ENCODE assay signal across 13 cellular contexts in the genomic region with DNA sequence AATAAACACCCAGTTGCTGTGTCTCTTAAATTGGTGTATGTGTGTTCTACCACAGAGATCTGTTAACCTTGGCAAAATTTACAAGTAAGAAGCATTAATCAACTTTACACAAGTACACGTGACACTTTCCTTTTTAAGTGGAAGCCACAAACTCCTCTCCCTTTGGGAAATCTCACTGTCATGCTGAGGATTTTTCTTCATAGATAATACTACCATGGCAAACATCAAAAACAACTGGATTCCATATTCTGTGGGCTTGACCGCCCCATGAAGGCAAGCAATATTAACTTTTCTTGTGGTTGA.
DNase-seq lines count a peak whose midpoint lies in the region; ATAC-seq, FAIRE-seq and TF ChIP-seq lines count a peak whose summit lies in the region.
"Had no signal": no experiment of that assay in that cellular context is flagged by ENCODE, and none has a peak within 500 bp of the region (broad histone marks: within the 10 kb centered on the region; RNA-seq: fewer than 3 reads in every experiment).

No MANE protein-coding gene starts in this region.

- CTCF ChIA-PET in SK-N-SH (lab: Yijun Ruan, JAX), result no interaction called here

- H3F3A ChIP-seq in SK-N-SH (replicated peaks; ENCODE audit: insufficient read depth), result peaks cover 27% of the 10 kb centered on the region

- H3K4me1 ChIP-seq in SK-N-SH (ENCODE audit: control insufficient read depth in 1 of 2, insufficient read depth in 2 of 2, low read depth in 1 of 2, low read length in 1 of 2) (peaks cover 11 to 35% of the 10 kb centered on the region in 2 experiments), breast epithelium (no peaks in the 10 kb centered on the region)

- DNase-seq in SK-N-SH (no peak), fibroblast of villous mesenchyme (ENCODE audit: low read depth) (peak; percentile 62), sciatic nerve (ENCODE audit: low spot score) (no peak), DMS 273 (lab: John Stamatoyannopoulos, UW; ENCODE audit: unreplicated experiment) (no peak), breast epithelium (ENCODE audit: low spot score in 2 of 2) (no peak)
- DNase-seq: activated naive CD4-positive, alpha-beta T cell treated with Interleukin-2 at 50 U/mL for 16 hours; AML-193; hippocampal formation had no signal

- 84% methylated on average over 2 of the region's 2 CpGs for WGBS in SK-N-SH (ENCODE audit: low lambda C conversion rate)

- peak overlapping the region; percentile 57 for H3K4me2 ChIP-seq in SK-N-SH

- H3K4me3 ChIP-seq in SK-N-SH (ENCODE audit: low read depth in 2 of 2, low read length in 1 of 2) (peak overlapping the region in 1 of 2 experiments; percentile 22; a peak in 1 of 4 replicates), fibroblast of villous mesenchyme (ENCODE audit: low read depth, low read length) (no peak overlapping the region), breast epithelium (no peak overlapping the region)

- no peak for TF ChIP-seq RAD21 in SK-N-SH (IDR thresholded peaks at IDR 0.05; ENCODE audit: low read length)

- H3K9me2 ChIP-seq in SK-N-SH, result no peaks in the 10 kb centered on the region

- intact Hi-C loops in sciatic nerve (cut with DNase I), result no loop called here
- intact Hi-C loops in breast epithelium (cut with DNase I; ENCODE audit: low total_unique reads), result no loop called here

- no peak for TF ChIP-seq EP300 in SK-N-SH (IDR thresholded peaks at IDR 0.05; ENCODE audit: borderline replicate concordance in 1 of 2, low read depth in 1 of 2, low read length in 1 of 2)

- FAIRE-seq in G401.6 (lab: Jason Lieb, UNC), result peak; percentile 65

- POLR2A ChIA-PET in SK-N-SH (lab: Yijun Ruan, JAX), result no interaction called here

- H3K27me3 ChIP-seq in SK-N-SH (ENCODE audit: insufficient read depth), result no peaks in the 10 kb centered on the region
- H3K27me3 ChIP-seq in breast epithelium, result no peaks in the 10 kb centered on the region
- H3K27me3 ChIP-seq: neutrophil had no signal

- H3K9me3 ChIP-seq in SK-N-SH (no peaks in the 10 kb centered on the region), breast epithelium (no peaks in the 10 kb centered on the region)
- H3K9me3 ChIP-seq: neutrophil had no signal

- H3K9ac ChIP-seq in SK-N-SH, result peak overlapping the region; percentile 71

- H3K27ac ChIP-seq in SK-N-SH (ENCODE audit: low read depth in 2 of 2, low read length in 1 of 2) (peak overlapping the region; percentile 67 to 95; a peak in 3 of 4 replicates), breast epithelium (no peak overlapping the region)
- H3K27ac ChIP-seq: neutrophil, WERI-Rb-1 had no signal

- TF ChIP-seq CTCF in SK-N-SH (IDR thresholded peaks at IDR 0.05), result no peak
- TF ChIP-seq CTCF in fibroblast of villous mesenchyme (IDR thresholded peaks at IDR 0.05; ENCODE audit: insufficient read depth, low read depth, low read length), result no peak
- no peak for TF ChIP-seq CTCF in breast epithelium (IDR thresholded peaks at IDR 0.05)

- H3K36me3 ChIP-seq in SK-N-SH (replicated peaks in 1 of 2; ENCODE audit: control insufficient read depth in 1 of 2, insufficient read depth in 2 of 2, low read length in 1 of 2), result no peaks in the 10 kb centered on the region
- no peaks in the 10 kb centered on the region for H3K36me3 ChIP-seq in breast epithelium
- H3K36me3 ChIP-seq: neutrophil, WERI-Rb-1 had no signal

- no peak for TF ChIP-seq POLR2A in breast epithelium (IDR thresholded peaks at IDR 0.05)

- H3K79me2 ChIP-seq in SK-N-SH (ENCODE audit: insufficient read depth), result no peaks in the 10 kb centered on the region

- peak; percentile 55 for ATAC-seq in sciatic nerve
- no peak for ATAC-seq in HG02884 (IDR thresholded peaks at IDR 0.05; ENCODE audit: unreplicated experiment)
- no peak for ATAC-seq in HG02571 (IDR thresholded peaks at IDR 0.05; ENCODE audit: unreplicated experiment)

- H4K20me1 ChIP-seq in SK-N-SH (ENCODE audit: insufficient read depth), result no peaks in the 10 kb centered on the region

- peak overlapping the region; percentile 20 for H2AFZ ChIP-seq in SK-N-SH (ENCODE audit: low read depth)

TF ChIP-seq in SK-N-SH, 30 proteins besides CTCF, POLR2A, EP300 and RAD21:
- TF ChIP-seq POLR2AphosphoS5 (IDR thresholded peaks at IDR 0.05; ENCODE audit: low read depth, low read length), result no peak
- no peak for TF ChIP-seq TEAD4 (IDR thresholded peaks at IDR 0.05; ENCODE audit: borderline replicate concordance, insufficient read depth)
- TF ChIP-seq FOXJ3 (CRISPR knock-in tag; IDR thresholded peaks at IDR 0.05), result no peak
- TF ChIP-seq YY1 (IDR thresholded peaks at IDR 0.05; ENCODE audit: low read depth), result no peak
- TF ChIP-seq GABPA (IDR thresholded peaks at IDR 0.05; ENCODE audit: low read depth), result no peak
- TF ChIP-seq SIN3A (IDR thresholded peaks at IDR 0.05; ENCODE audit: borderline replicate concordance, low read depth, low read length), result no peak
- TF ChIP-seq, protein P1, sequence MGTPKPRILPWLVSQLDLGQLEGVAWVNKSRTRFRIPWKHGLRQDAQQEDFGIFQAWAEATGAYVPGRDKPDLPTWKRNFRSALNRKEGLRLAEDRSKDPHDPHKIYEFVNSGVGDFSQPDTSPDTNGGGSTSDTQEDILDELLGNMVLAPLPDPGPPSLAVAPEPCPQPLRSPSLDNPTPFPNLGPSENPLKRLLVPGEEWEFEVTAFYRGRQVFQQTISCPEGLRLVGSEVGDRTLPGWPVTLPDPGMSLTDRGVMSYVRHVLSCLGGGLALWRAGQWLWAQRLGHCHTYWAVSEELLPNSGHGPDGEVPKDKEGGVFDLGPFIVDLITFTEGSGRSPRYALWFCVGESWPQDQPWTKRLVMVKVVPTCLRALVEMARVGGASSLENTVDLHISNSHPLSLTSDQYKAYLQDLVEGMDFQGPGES (IDR thresholded peaks at IDR 0.05; ENCODE audit: low read depth, low read length), result no peak
- TF ChIP-seq, protein P2, sequence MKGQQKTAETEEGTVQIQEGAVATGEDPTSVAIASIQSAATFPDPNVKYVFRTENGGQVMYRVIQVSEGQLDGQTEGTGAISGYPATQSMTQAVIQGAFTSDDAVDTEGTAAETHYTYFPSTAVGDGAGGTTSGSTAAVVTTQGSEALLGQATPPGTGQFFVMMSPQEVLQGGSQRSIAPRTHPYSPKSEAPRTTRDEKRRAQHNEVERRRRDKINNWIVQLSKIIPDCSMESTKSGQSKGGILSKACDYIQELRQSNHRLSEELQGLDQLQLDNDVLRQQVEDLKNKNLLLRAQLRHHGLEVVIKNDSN (IDR thresholded peaks at IDR 0.05; ENCODE audit: borderline replicate concordance, low read depth), result no peak
- TF ChIP-seq TAF1 (IDR thresholded peaks at IDR 0.05; ENCODE audit: borderline replicate concordance, low read depth, low read length), result no peak
- TF ChIP-seq, protein P3, sequence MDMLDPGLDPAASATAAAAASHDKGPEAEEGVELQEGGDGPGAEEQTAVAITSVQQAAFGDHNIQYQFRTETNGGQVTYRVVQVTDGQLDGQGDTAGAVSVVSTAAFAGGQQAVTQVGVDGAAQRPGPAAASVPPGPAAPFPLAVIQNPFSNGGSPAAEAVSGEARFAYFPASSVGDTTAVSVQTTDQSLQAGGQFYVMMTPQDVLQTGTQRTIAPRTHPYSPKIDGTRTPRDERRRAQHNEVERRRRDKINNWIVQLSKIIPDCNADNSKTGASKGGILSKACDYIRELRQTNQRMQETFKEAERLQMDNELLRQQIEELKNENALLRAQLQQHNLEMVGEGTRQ (IDR thresholded peaks at IDR 0.05; ENCODE audit: borderline replicate concordance, low read depth, low read length), result no peak
- no peak for TF ChIP-seq CHD2 (IDR thresholded peaks at IDR 0.05; ENCODE audit: low read length, partially characterized antibody)
- TF ChIP-seq, protein P4, sequence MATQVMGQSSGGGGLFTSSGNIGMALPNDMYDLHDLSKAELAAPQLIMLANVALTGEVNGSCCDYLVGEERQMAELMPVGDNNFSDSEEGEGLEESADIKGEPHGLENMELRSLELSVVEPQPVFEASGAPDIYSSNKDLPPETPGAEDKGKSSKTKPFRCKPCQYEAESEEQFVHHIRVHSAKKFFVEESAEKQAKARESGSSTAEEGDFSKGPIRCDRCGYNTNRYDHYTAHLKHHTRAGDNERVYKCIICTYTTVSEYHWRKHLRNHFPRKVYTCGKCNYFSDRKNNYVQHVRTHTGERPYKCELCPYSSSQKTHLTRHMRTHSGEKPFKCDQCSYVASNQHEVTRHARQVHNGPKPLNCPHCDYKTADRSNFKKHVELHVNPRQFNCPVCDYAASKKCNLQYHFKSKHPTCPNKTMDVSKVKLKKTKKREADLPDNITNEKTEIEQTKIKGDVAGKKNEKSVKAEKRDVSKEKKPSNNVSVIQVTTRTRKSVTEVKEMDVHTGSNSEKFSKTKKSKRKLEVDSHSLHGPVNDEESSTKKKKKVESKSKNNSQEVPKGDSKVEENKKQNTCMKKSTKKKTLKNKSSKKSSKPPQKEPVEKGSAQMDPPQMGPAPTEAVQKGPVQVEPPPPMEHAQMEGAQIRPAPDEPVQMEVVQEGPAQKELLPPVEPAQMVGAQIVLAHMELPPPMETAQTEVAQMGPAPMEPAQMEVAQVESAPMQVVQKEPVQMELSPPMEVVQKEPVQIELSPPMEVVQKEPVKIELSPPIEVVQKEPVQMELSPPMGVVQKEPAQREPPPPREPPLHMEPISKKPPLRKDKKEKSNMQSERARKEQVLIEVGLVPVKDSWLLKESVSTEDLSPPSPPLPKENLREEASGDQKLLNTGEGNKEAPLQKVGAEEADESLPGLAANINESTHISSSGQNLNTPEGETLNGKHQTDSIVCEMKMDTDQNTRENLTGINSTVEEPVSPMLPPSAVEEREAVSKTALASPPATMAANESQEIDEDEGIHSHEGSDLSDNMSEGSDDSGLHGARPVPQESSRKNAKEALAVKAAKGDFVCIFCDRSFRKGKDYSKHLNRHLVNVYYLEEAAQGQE (IDR thresholded peaks at IDR 0.05; ENCODE audit: low read depth, low read length), result no peak
- no peak for TF ChIP-seq NFIC (IDR thresholded peaks at IDR 0.05; ENCODE audit: borderline replicate concordance)
- no peak for TF ChIP-seq RFX5 (IDR thresholded peaks at IDR 0.05; ENCODE audit: low read length)

Comparison
In these comparisons a context has a peak if more than half of its experiments do, and no peak if none do; other contexts are left out.
1. H3K27ac ChIP-seq: peak in SK-N-SH (2 of 2); none in breast epithelium (0 of 2).